ENCODE assay signal across 8 cellular contexts in the genomic region with DNA sequence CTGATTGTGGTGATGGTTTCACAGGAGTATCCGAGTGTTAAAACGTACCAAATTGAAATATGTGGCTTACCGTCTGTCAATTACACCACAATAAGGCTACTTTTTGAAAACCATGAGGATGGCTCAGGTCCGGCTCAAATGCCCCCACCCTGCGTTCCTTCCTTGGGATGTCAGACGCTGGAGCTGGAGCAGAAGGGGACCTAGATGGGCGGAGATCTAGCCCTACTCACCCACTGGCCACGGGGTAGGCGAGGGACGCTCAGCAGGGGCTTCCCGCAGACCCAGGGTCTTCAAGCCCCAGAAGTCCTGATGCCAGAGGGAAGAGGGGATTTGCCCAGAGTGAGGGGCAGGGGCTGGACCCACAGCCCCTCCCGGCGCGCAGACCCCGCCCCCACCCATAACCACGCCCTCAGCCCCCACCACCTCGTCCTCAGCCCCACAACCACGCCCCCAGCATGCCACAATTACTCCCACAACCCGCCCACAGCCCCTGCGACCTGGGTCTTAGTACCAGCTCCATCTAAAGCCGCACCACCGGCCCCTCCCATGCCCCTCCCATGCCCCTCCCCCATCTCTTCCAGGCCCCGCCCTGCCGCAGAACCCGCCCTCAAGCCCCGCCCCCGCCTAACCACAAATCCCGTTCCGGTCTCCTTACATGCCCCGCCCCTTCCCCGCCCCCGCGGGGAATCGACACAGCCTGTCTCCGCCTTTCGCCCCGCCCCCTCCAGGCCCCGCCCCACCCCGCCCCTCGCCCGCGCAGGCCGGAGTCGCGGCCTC. TPM values are rescaled to one million over a fixed set of nuclear protein-coding genes. Genes with fewer than 3 reads are reported as not detected.
DNase-seq lines count a peak whose midpoint lies in the region; ATAC-seq and TF ChIP-seq lines count a peak whose summit lies in the region.

A gene with protein sequence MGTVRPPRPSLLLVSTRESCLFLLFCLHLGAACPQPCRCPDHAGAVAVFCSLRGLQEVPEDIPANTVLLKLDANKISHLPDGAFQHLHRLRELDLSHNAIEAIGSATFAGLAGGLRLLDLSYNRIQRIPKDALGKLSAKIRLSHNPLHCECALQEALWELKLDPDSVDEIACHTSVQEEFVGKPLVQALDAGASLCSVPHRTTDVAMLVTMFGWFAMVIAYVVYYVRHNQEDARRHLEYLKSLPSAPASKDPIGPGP (plus strand): TSS at position 764 of the 777 bp plus-strand sequence. CDS start 1,135 bp downstream, outside the sequence.

- peak; percentile 91 for ATAC-seq in GM23338
- ATAC-seq in naive thymus-derived CD4-positive, alpha-beta T cell, result peak; percentile 91
- no peak for ATAC-seq in HG03108 (IDR thresholded peaks at IDR 0.05; ENCODE audit: unreplicated experiment)

- H3K4me3 Mint-ChIP-seq in GM23338, result peak within 1 kb of the TSS; percentile 73
- H3K4me3 Mint-ChIP-seq in naive thymus-derived CD4-positive, alpha-beta T cell, result peak within 1 kb of the TSS; percentile 68 to 84 (median 77)

- peaks cover 3% of the 10 kb centered on the region; the same call in 1 of the 3 replicates for H3K36me3 Mint-ChIP-seq in GM23338 (ENCODE audit: low read depth)
- peaks cover 0 to 3% (median 0%) of the 10 kb centered on the region in 5 donors for H3K36me3 Mint-ChIP-seq in naive thymus-derived CD4-positive, alpha-beta T cell

- H2AFZ ChIP-seq in GM23338, result peak within 1 kb of the TSS; percentile 85; the same call in 1 of the 2 replicates

- H3K27ac Mint-ChIP-seq in GM23338, result no peak within 1 kb of the TSS
- H3K27ac Mint-ChIP-seq in naive thymus-derived CD4-positive, alpha-beta T cell, result peak within 1 kb of the TSS in 4 of 9 donors; percentile 1 to 60 (median 54)

- H3K4me1 ChIP-seq in GM23338 (ENCODE audit: insufficient read depth), result no peaks in the 10 kb centered on the region
- peaks cover 7 to 24% (median 19%) of the 10 kb centered on the region in 4 donors for H3K4me1 ChIP-seq in esophagus muscularis mucosa
- peaks cover 0 to 6% of the 10 kb centered on the region in 2 donors for H3K4me1 ChIP-seq in naive thymus-derived CD4-positive, alpha-beta T cell (ENCODE audit: control insufficient read depth in 2 of 2, insufficient read depth in 2 of 2, low read length in 2 of 2)

- H3K27ac ChIP-seq in GM23338 (ENCODE audit: low read depth), result no peak within 1 kb of the TSS
- peak within 1 kb of the TSS; percentile 57 to 73 (median 62) for H3K27ac ChIP-seq in esophagus muscularis mucosa (replicated peaks in 1 of 4)
- H3K27ac ChIP-seq in naive thymus-derived CD4-positive, alpha-beta T cell (ENCODE audit: low read depth, low read length), result peak within 1 kb of the TSS; percentile 55

- H3K9me3 ChIP-seq in esophagus muscularis mucosa, result peaks cover 0 to 12% (median 0%) of the 10 kb centered on the region in 4 donors
- H3K9me3 ChIP-seq in naive thymus-derived CD4-positive, alpha-beta T cell (ENCODE audit: control insufficient read depth in 2 of 3, low read length in 3 of 3), result no peaks in the 10 kb centered on the region

- POLR2A ChIA-PET in naive thymus-derived CD4-positive, alpha-beta T cell (lab: Charles Lee), result no interaction called here

- peaks cover 11% of the 10 kb centered on the region for H3K27me3 Mint-ChIP-seq in GM23338 (ENCODE audit: insufficient read depth, low read depth, poor library complexity)
- peaks cover 0 to 33% (median 12%) of the 10 kb centered on the region in 5 donors for H3K27me3 Mint-ChIP-seq in naive thymus-derived CD4-positive, alpha-beta T cell

- no peak for DNase-seq in AG09309 (ENCODE audit: low read depth)
- peak; percentile 97 for DNase-seq in GM23338 (ENCODE audit: low spot score)
- DNase-seq in NCI-H526 (lab: John Stamatoyannopoulos, UW), result peak; percentile 76 to 96
- DNase-seq in activated T-cell treated with anti-CD3 and anti-CD28 coated beads for 4 hours, result peak; percentile 80
- DNase-seq in esophagus muscularis mucosa (ENCODE audit: extremely low spot score), result peak; percentile 96
- peak; percentile 61 to 82 (median 81) for DNase-seq in naive thymus-derived CD4-positive, alpha-beta T cell
- DNase-seq in stimulated activated CD8-positive, alpha-beta memory T cell treated with anti-CD3 and anti-CD28 coated beads, Interleukin-7, amount 100 ng/mL, for 48 hours (ENCODE audit: extremely low read depth in 1 of 2, low read depth in 1 of 2), result peak; percentile 41 to 72

- no peaks in the 10 kb centered on the region for H3K9me2 ChIP-seq in GM23338 (ENCODE audit: insufficient read depth)

- H3K79me2 ChIP-seq in GM23338 (replicated peaks; ENCODE audit: insufficient read depth), result no peaks in the 10 kb centered on the region

- H3K27me3 ChIP-seq in GM23338 (ENCODE audit: insufficient read depth), result no peaks in the 10 kb centered on the region
- H3K27me3 ChIP-seq in esophagus muscularis mucosa, result peaks cover 0 to 14% (median 0%) of the 10 kb centered on the region in 4 donors
- no peaks in the 10 kb centered on the region for H3K27me3 ChIP-seq in naive thymus-derived CD4-positive, alpha-beta T cell (ENCODE audit: control insufficient read depth in 2 of 2, insufficient read depth in 2 of 2, low read length in 2 of 2)

- H3K4me3 ChIP-seq in AG09309 (ENCODE audit: control insufficient read depth, low read depth, low read length), result peak within 1 kb of the TSS; percentile 37
- peak within 1 kb of the TSS; percentile 77 for H3K4me3 ChIP-seq in GM23338
- H3K4me3 ChIP-seq in esophagus muscularis mucosa, result peak within 1 kb of the TSS; percentile 85 to 89 (median 88)
- peak within 1 kb of the TSS; percentile 60 for H3K4me3 ChIP-seq in naive thymus-derived CD4-positive, alpha-beta T cell (ENCODE audit: low read length)

- CTCF ChIA-PET in naive thymus-derived CD4-positive, alpha-beta T cell (lab: Charles Lee), result no interaction called here

- peaks cover 6% of the 10 kb centered on the region; the same call in 1 of the 3 replicates for H3K4me1 Mint-ChIP-seq in GM23338
- H3K4me1 Mint-ChIP-seq in naive thymus-derived CD4-positive, alpha-beta T cell, result peaks cover 0 to 10% (median 6%) of the 10 kb centered on the region in 7 donors

- TF ChIP-seq EP300 in esophagus muscularis mucosa (IDR thresholded peaks at IDR 0.05), result no peak

- H3K36me3 ChIP-seq in GM23338 (ENCODE audit: insufficient read depth) (no peaks in the 10 kb centered on the region), esophagus muscularis mucosa (peaks cover 0 to 17% (median 4%) of the 10 kb centered on the region in 4 donors)
- no peaks in the 10 kb centered on the region for H3K36me3 ChIP-seq in naive thymus-derived CD4-positive, alpha-beta T cell (ENCODE audit: control insufficient read depth in 2 of 3, insufficient read depth in 3 of 3, low read length in 3 of 3)

- H3F3A ChIP-seq in GM23338 (replicated peaks; ENCODE audit: low read depth), result no peaks in the 10 kb centered on the region

- no peak for TF ChIP-seq POLR2A in esophagus muscularis mucosa (IDR thresholded peaks at IDR 0.05; ENCODE audit: low read depth)

- H4K20me1 ChIP-seq in GM23338 (replicated peaks; ENCODE audit: insufficient read depth), result no peaks in the 10 kb centered on the region

- TF ChIP-seq CTCF in AG09309 (IDR thresholded peaks at IDR 0.05; ENCODE audit: control insufficient read depth, insufficient read depth, low read depth, low read length, missing control alignments), result no peak
- TF ChIP-seq CTCF in GM23338 (conservative IDR thresholded peaks at IDR 0.05; ENCODE audit: low read depth in 2 of 2), result no peak
- no peak for TF ChIP-seq CTCF in esophagus muscularis mucosa (IDR thresholded peaks at IDR 0.05)

- peak within 1 kb of the TSS; percentile 87 for H3K4me2 ChIP-seq in GM23338

- WGBS in esophagus muscularis mucosa, result 9% methylated on average over 19 of the region's 45 CpGs

- intact Hi-C loops in esophagus muscularis mucosa (cut with DNase I), result loop anchor here (5.0 kb wide), 1 partner anchor 118 kb away; the partner anchor contains the start of gene CFAP410
- intact Hi-C loops in naive thymus-derived CD4-positive, alpha-beta T cell (cut with micrococcal nuclease), result loop anchor here (1.0 to 5.0 kb wide), 6 partner anchors 27 to 1483 kb away; partner anchors contain the start of genes CFAP410 (in 1 of the 2), PFKL (in 1 of the 2), PKNOX1 (in 1 of the 2) and TRAPPC10 (in 1 of the 2)

- H3K9me3 Mint-ChIP-seq in GM23338, result no peaks in the 10 kb centered on the region
- peaks cover 0 to 14% (median 5%) of the 10 kb centered on the region in 11 donors for H3K9me3 Mint-ChIP-seq in naive thymus-derived CD4-positive, alpha-beta T cell

TF ChIP-seq in GM23338, 12 proteins besides CTCF, POLR2A, EP300 and RAD21:
- no peak for TF ChIP-seq JUNB (IDR thresholded peaks at IDR 0.05; ENCODE audit: unreplicated experiment)
- TF ChIP-seq CREB1 (CRISPR knock-in tag; IDR thresholded peaks at IDR 0.05; ENCODE audit: low read depth), result no peak
- TF ChIP-seq STAT1 (IDR thresholded peaks at IDR 0.05; ENCODE audit: unreplicated experiment), result peak; percentile 91

RNA-seq across cellular contexts. Expression of the gene that starts here (rescaled TPM):
- total RNA-seq in GM23338 (2014; rRNA removed; shearing (Covaris generic)), result 4.4 and 6.8 TPM in 2 replicates
- polyA plus RNA-seq in GM23338 (2016; fragmentation: Nextera tagmentation; extraction: Ambion mirVana), result 0.95 and 1.2 TPM in 2 replicates
- 1 to 10 TPM; 3.3 to 6.6 (median 5.3) TPM for total RNA-seq in esophagus muscularis mucosa
- 1 to 10 TPM in 3 of 5 experiments, under 1 TPM in 2; 0.79 to 3.3 (median 1.0) TPM for total RNA-seq in naive thymus-derived CD4-positive, alpha-beta T cell
- polyA plus RNA-seq in naive thymus-derived CD4-positive, alpha-beta T cell, result under 1 TPM; 0.06 to 0.66 TPM

Comparison
In these comparisons a context has a peak if more than half of its experiments do, and no peak if none do; other contexts are left out.
1. H3K4me3 ChIP-seq: peak in every context shown above with its lines; median percentile 88 in esophagus muscularis mucosa; 77 in GM23338; 60 in naive thymus-derived CD4-positive, alpha-beta T cell; 37 in AG09309.